In the genomic region with DNA sequence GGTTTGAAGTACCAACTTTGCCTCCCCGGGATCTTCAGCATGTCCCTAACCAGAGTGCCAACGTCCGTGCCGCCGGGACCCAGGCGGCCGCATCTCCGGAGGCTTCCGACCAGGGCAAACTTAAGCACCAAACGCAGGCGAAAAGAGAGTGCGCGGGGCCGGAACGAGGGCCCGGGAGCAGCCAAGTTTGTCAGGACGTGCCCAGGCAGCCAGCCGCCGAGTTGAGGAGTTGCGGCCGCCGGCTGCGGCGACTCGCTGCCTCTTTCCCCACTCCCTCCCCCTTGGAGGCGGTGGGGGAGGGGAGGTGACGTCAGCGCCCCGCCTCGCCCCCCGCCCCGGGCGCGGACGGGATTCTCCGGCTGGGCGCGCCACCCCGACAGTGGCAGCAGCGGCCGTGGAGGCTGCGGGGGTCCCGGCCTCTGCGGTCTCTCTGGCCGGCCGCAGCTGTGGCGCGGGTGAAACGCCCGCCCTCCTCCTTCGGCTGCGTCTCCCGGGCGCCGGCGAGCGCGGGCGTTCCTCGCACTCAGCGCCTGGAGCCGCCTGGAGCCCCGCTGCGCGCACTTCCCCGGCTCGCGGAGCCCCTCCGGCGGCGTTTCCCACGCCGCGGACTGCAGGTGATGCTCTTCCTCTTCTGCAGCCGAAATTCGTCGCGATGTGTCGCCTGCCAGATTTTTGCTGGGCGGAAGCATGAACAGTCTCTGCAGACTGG, we compare ENCODE assay signal across 1 cellular context.
A peak's percentile ranks its signal among the peaks of the same experiment; 100 is the strongest.
TF ChIP-seq lines count a peak whose summit lies in the region.

No MANE protein-coding gene starts in this region.

TF ChIP-seq in K562, 482 proteins besides CTCF, POLR2A, EP300 and RAD21 (continued from another document):
- TF ChIP-seq HNRNPH1 (optimal IDR thresholded peaks at IDR 0.05; ENCODE audit: low read depth, low read length) (no peak), GTF2A2 (tag; IDR thresholded peaks at IDR 0.05) (no peak), ZBTB7A (IDR thresholded peaks at IDR 0.05; ENCODE audit: borderline replicate concordance, control insufficient read depth, low read depth, low read length) (peak; percentile 64; the same call in 1 of the 2 replicates), NEUROD1 (IDR thresholded peaks at IDR 0.05; ENCODE audit: borderline replicate concordance, low read depth, low read length, partially characterized antibody) (no peak), TCF7 (IDR thresholded peaks at IDR 0.05; ENCODE audit: borderline replicate concordance) (no peak), ZNF584 (CRISPR knock-in tag; IDR thresholded peaks at IDR 0.05; ENCODE audit: low read depth) (no peak), TAL1 (IDR thresholded peaks at IDR 0.05) (no peak), ZNF79 (CRISPR knock-in tag; IDR thresholded peaks at IDR 0.05; ENCODE audit: low read depth) (no peak)
- TF ChIP-seq, protein P1, sequence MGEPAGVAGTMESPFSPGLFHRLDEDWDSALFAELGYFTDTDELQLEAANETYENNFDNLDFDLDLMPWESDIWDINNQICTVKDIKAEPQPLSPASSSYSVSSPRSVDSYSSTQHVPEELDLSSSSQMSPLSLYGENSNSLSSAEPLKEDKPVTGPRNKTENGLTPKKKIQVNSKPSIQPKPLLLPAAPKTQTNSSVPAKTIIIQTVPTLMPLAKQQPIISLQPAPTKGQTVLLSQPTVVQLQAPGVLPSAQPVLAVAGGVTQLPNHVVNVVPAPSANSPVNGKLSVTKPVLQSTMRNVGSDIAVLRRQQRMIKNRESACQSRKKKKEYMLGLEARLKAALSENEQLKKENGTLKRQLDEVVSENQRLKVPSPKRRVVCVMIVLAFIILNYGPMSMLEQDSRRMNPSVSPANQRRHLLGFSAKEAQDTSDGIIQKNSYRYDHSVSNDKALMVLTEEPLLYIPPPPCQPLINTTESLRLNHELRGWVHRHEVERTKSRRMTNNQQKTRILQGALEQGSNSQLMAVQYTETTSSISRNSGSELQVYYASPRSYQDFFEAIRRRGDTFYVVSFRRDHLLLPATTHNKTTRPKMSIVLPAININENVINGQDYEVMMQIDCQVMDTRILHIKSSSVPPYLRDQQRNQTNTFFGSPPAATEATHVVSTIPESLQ (CRISPR knock-in tag; IDR thresholded peaks at IDR 0.05), result no peak
